Comparison of ENCODE assay signal across 19 cellular contexts in the genomic region with DNA sequence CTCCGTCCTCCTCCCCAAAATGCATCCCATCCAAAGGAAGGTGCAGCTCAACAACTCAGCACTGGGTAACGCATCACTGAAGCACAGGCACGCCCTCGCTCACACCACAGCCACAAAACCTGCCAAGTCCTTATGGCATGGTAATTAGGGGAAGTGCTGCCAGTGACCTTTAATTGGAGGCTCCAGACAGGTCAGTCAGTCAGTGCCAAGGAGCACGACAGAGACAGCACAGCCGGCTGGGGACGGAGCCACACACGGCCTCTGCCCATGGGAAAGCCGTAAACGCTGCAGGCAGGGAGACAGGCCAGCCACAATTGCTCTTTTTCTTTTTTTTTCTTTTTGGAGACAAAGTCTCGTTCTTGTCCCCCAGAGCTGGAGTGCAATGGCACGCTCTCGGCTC.
"Had no signal": no experiment of that assay in that cellular context is flagged by ENCODE, and none has a peak within 500 bp of the region (broad histone marks: within the 10 kb centered on the region; RNA-seq: fewer than 3 reads in every experiment).

No MANE protein-coding gene starts in this region.

- FAIRE-seq: frontal cortex had no signal

- H3K36me3 ChIP-seq: right lobe of liver, thoracic aorta had no signal

- H3K27me3 ChIP-seq: left lung, right lobe of liver, upper lobe of right lung had no signal

- H3K4me3 Mint-ChIP-seq: activated naive CD8-positive, alpha-beta T cell treated with anti-CD3 and anti-CD28 coated beads for 36 hours; activated T-helper 1 cell treated with anti-CD3 and anti-CD28 coated beads, Interleukin-12 subunit alpha, Interleukin-12 subunit beta, Interleukin-2, Interleukin-4 antibody, amounts not matched to agents 30 ng/mL and 10 ng/mL and 1 ng/mL, durations not matched to agents 14 hours and 24 hours and 36 hours; brain; central memory CD8-positive, alpha-beta T cell; dendritic cell treated with granulocyte-macrophage colony-stimulating factor and Interleukin-4, amounts not matched to agents 40 ng/mL and 50 ng/mL, for 4 days; natural killer cell treated with Interleukin-12 subunit alpha and Interleukin-12 subunit beta and Interleukin-15 and Interleukin-18, amount 100 ng/mL, for 72 hours; stimulated activated naive CD8-positive, alpha-beta T cell treated with anti-CD3 and anti-CD28 coated beads, Interleukin-15, amount 100 ng/mL, for 72 hours; T-helper 2 cell treated with Interferon-gamma antibody and Interleukin-4, amounts not matched to agents 5 μg/mL and 100 μg/mL, for 36 hours had no signal

- H3K27me3 Mint-ChIP-seq: activated naive CD8-positive, alpha-beta T cell treated with anti-CD3 and anti-CD28 coated beads for 36 hours; central memory CD8-positive, alpha-beta T cell; dendritic cell treated with granulocyte-macrophage colony-stimulating factor and Interleukin-4, amounts not matched to agents 40 ng/mL and 50 ng/mL, for 4 days; progenitor cell of endocrine pancreas; stimulated activated naive CD8-positive, alpha-beta T cell treated with anti-CD3 and anti-CD28 coated beads, Interleukin-15, amount 100 ng/mL, for 72 hours had no signal

- H3K27ac Mint-ChIP-seq: activated naive CD8-positive, alpha-beta T cell treated with anti-CD3 and anti-CD28 coated beads for 36 hours; activated T-helper 1 cell treated with anti-CD3 and anti-CD28 coated beads, Interleukin-12 subunit alpha, Interleukin-12 subunit beta, Interleukin-2, Interleukin-4 antibody, amounts not matched to agents 30 ng/mL and 10 ng/mL and 1 ng/mL, durations not matched to agents 14 hours and 24 hours and 36 hours; brain; dendritic cell treated with granulocyte-macrophage colony-stimulating factor and Interleukin-4, amounts not matched to agents 40 ng/mL and 50 ng/mL, for 4 days; natural killer cell treated with Interleukin-12 subunit alpha and Interleukin-12 subunit beta and Interleukin-15 and Interleukin-18, amount 100 ng/mL, for 72 hours; progenitor cell of endocrine pancreas; stimulated activated naive CD8-positive, alpha-beta T cell treated with anti-CD3 and anti-CD28 coated beads, Interleukin-15, amount 100 ng/mL, for 72 hours; T-helper 2 cell treated with Interferon-gamma antibody and Interleukin-4, amounts not matched to agents 5 μg/mL and 100 μg/mL, for 36 hours had no signal

- ATAC-seq: left lung; natural killer cell treated with Interleukin-12 subunit alpha and Interleukin-12 subunit beta and Interleukin-15 and Interleukin-18, amount 100 ng/mL, for 72 hours; right lobe of liver; stimulated activated naive CD8-positive, alpha-beta T cell treated with anti-CD3 and anti-CD28 coated beads, Interleukin-15, amount 100 ng/mL, for 72 hours; upper lobe of right lung had no signal

- H3K4me3 ChIP-seq: left lung, right lobe of liver, thoracic aorta, upper lobe of right lung had no signal

- DNase-seq: activated CD4-positive, alpha-beta T cell treated with anti-CD3 and anti-CD28 coated beads, Interleukin-2, amount 50 U/mL, for 1 hour; activated naive CD8-positive, alpha-beta T cell treated with anti-CD3 and anti-CD28 coated beads for 36 hours; effector memory CD4-positive, alpha-beta T cell; left lung; mesenchymal stem cell; occipital lobe; right lobe of liver; stimulated activated naive CD8-positive, alpha-beta T cell treated with anti-CD3 and anti-CD28 coated beads, Interleukin-15, amount 100 ng/mL, for 72 hours; upper lobe of right lung had no signal

- H3K9me3 ChIP-seq: left lung, right lobe of liver, thoracic aorta, upper lobe of right lung had no signal

- H3K36me3 Mint-ChIP-seq: natural killer cell treated with Interleukin-12 subunit alpha and Interleukin-12 subunit beta and Interleukin-15 and Interleukin-18, amount 100 ng/mL, for 72 hours had no signal

- H3K9me3 Mint-ChIP-seq: activated naive CD8-positive, alpha-beta T cell treated with anti-CD3 and anti-CD28 coated beads for 36 hours; activated T-helper 1 cell treated with anti-CD3 and anti-CD28 coated beads, Interleukin-12 subunit alpha, Interleukin-12 subunit beta, Interleukin-2, Interleukin-4 antibody, amounts not matched to agents 30 ng/mL and 10 ng/mL and 1 ng/mL, durations not matched to agents 14 hours and 24 hours and 36 hours; central memory CD8-positive, alpha-beta T cell; dendritic cell treated with granulocyte-macrophage colony-stimulating factor and Interleukin-4, amounts not matched to agents 40 ng/mL and 50 ng/mL, for 4 days; natural killer cell treated with Interleukin-12 subunit alpha and Interleukin-12 subunit beta and Interleukin-15 and Interleukin-18, amount 100 ng/mL, for 72 hours; stimulated activated naive CD8-positive, alpha-beta T cell treated with anti-CD3 and anti-CD28 coated beads, Interleukin-15, amount 100 ng/mL, for 72 hours; T-helper 2 cell treated with Interferon-gamma antibody and Interleukin-4, amounts not matched to agents 5 μg/mL and 100 μg/mL, for 36 hours had no signal

- H3K4me1 ChIP-seq: left lung, right lobe of liver, upper lobe of right lung had no signal

- H3K27ac ChIP-seq: epithelial cell of prostate, left lung, right lobe of liver, thoracic aorta, upper lobe of right lung had no signal
